Comparison of ENCODE assay signal across 15 cellular contexts in the genomic region with DNA sequence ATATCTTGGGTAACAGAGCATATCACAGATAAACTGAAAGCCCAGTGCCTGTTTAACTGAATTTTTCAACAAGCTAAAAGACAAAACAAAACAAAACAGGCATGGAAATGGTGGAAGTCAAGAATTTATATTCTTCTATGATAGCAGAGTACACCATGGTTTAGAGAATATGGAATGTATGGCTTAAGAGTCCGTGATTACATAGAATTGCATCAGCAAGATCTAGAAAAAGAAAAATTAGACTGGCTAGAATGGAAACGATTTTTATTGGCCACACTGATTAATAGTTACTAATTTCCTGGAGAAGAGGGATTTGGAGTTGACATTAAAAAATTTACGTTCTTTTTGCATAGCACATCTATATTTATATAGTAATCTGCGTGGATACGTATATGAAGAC.
DNase-seq lines count a peak whose midpoint lies in the region; TF ChIP-seq lines count a peak whose summit lies in the region.
"Had no signal": no experiment of that assay in that cellular context is flagged by ENCODE, and none has a peak within 500 bp of the region (broad histone marks: within the 10 kb centered on the region; RNA-seq: fewer than 3 reads in every experiment).

No MANE protein-coding gene starts in this region.

- no peak overlapping the region for H3K4me3 ChIP-seq in AG10803 (ENCODE audit: low read length)
- no peak overlapping the region for H3K4me3 ChIP-seq in fibroblast of villous mesenchyme (ENCODE audit: low read depth, low read length)
- H3K4me3 ChIP-seq: HAP-1 had no signal

- DNase-seq in AG10803 (ENCODE audit: low read depth) (peak; percentile 6), NCI-H460 (ENCODE audit: extremely low read depth, low read depth) (peak; percentile 2), SW480 (ENCODE audit: low spot score) (peak; percentile 1), fibroblast of villous mesenchyme (ENCODE audit: low read depth) (peak; percentile 1), retina (no peak), GM19238 (ENCODE audit: insufficient read length, low spot score) (no peak)
- DNase-seq in stimulated activated CD4-positive, alpha-beta T cell treated with anti-CD3 and anti-CD28 coated beads, Interleukin-15, amount 100 ng/mL, for 24 hours, result no peak
- DNase-seq: 8988T; BE2C; C1 segment of cervical spinal cord; CD4-positive, CD25-positive, alpha-beta regulatory T cell; DMS153; DMS79; GDM1 had no signal

- no peak for TF ChIP-seq CTCF in AG10803 (conservative IDR thresholded peaks at IDR 0.05; ENCODE audit: low read length)
- no peak for TF ChIP-seq CTCF in fibroblast of villous mesenchyme (IDR thresholded peaks at IDR 0.05; ENCODE audit: insufficient read depth, low read depth, low read length)

Comparison
In these comparisons a context has a peak if more than half of its experiments do, and no peak if none do; other contexts are left out.
1. DNase-seq: peak in AG10803 (single experiment), NCI-H460 (single experiment), SW480 (single experiment) and fibroblast of villous mesenchyme (single experiment); none in stimulated activated CD4-positive, alpha-beta T cell treated with anti-CD3 and anti-CD28 coated beads, Interleukin-15, amount 100 ng/mL, for 24 hours (single experiment), retina (single experiment) and GM19238 (single experiment).